8 cellular contexts compared by ENCODE assay signal in the genomic region with DNA sequence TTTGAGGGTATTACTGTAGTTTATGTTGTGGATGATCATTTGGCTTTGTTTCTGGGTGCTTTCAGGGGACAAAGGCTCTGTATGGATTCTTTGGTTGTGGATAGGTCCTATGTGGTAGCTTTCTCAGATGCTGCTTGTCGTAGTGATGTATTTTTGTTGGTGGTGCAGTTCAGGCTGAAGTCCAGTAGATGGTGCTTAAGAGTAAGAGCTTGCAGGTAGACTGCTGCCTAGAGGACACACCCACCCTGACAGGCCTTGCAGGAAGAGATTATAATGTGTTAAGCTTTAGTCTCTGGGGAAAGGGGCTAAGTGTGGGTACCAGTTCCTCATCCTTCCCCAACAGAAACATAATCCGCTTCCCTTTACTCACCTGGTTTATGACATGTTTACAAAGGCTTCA.
DNase-seq lines count a peak whose midpoint lies in the region; ATAC-seq and TF ChIP-seq lines count a peak whose summit lies in the region.

No MANE protein-coding gene starts in this region.

- peak; percentile 88 to 91 for TF ChIP-seq CTCF in GM23338 (conservative IDR thresholded peaks at IDR 0.05; ENCODE audit: low read depth in 2 of 2)

- no peak overlapping the region for H3K27ac ChIP-seq in GM23338 (ENCODE audit: low read depth)
- no peak overlapping the region for H3K27ac ChIP-seq in Karpas-422 (ENCODE audit: low read length)
- H3K27ac ChIP-seq in SJCRH30: no peak overlapping the region

- intact Hi-C loops in activated CD4-positive, alpha-beta memory T cell treated with anti-CD3 and anti-CD28 coated beads for 36 hours (cut with micrococcal nuclease): no loop called here

- H3K9ac ChIP-seq in Karpas-422 (ENCODE audit: low read length): no peak overlapping the region

- no peak overlapping the region for H3K27ac Mint-ChIP-seq in activated CD4-positive, alpha-beta memory T cell treated with anti-CD3 and anti-CD28 coated beads for 36 hours
- no peak overlapping the region for H3K27ac Mint-ChIP-seq in activated CD4-positive, alpha-beta memory T cell treated with anti-CD3 and anti-CD28 coated beads, Interleukin-2, amount 10 ng/mL, durations not matched to agents 7 days and 5 days
- no peak overlapping the region for H3K27ac Mint-ChIP-seq in GM23338

- H3K4me3 Mint-ChIP-seq in activated CD4-positive, alpha-beta memory T cell treated with anti-CD3 and anti-CD28 coated beads for 36 hours: no peak overlapping the region
- H3K4me3 Mint-ChIP-seq in activated CD4-positive, alpha-beta memory T cell treated with anti-CD3 and anti-CD28 coated beads, Interleukin-2, amount 10 ng/mL, durations not matched to agents 7 days and 5 days: no peak overlapping the region
- no peak overlapping the region for H3K4me3 Mint-ChIP-seq in GM23338

- no peak overlapping the region for H3K4me2 ChIP-seq in GM23338
- peak overlapping the region; percentile 24 for H3K4me2 ChIP-seq in Karpas-422 (ENCODE audit: low read depth, low read length, poor library complexity, severe bottlenecking)

- H3K4me1 ChIP-seq in GM23338 (ENCODE audit: insufficient read depth) (peaks cover 12% of the 10 kb centered on the region; the same call in 1 of the 2 replicates), Karpas-422 (ENCODE audit: low read length) (peaks cover 6% of the 10 kb centered on the region), SJCRH30 (peaks cover 3% of the 10 kb centered on the region; the same call in 1 of the 2 replicates)

- peaks cover 13% of the 10 kb centered on the region for H3K9me3 Mint-ChIP-seq in activated CD4-positive, alpha-beta memory T cell treated with anti-CD3 and anti-CD28 coated beads for 36 hours
- H3K9me3 Mint-ChIP-seq in activated CD4-positive, alpha-beta memory T cell treated with anti-CD3 and anti-CD28 coated beads, Interleukin-2, amount 10 ng/mL, durations not matched to agents 7 days and 5 days: no peaks in the 10 kb centered on the region
- H3K9me3 Mint-ChIP-seq in GM23338: peaks cover 21% of the 10 kb centered on the region

- H3K79me2 ChIP-seq in GM23338 (replicated peaks; ENCODE audit: insufficient read depth): no peaks in the 10 kb centered on the region
- H3K79me2 ChIP-seq in Karpas-422 (ENCODE audit: low read length): no peaks in the 10 kb centered on the region

- H3F3A ChIP-seq in GM23338 (replicated peaks; ENCODE audit: low read depth): no peaks in the 10 kb centered on the region

- no peaks in the 10 kb centered on the region for H3K27me3 Mint-ChIP-seq in activated CD4-positive, alpha-beta memory T cell treated with anti-CD3 and anti-CD28 coated beads for 36 hours
- H3K27me3 Mint-ChIP-seq in activated CD4-positive, alpha-beta memory T cell treated with anti-CD3 and anti-CD28 coated beads, Interleukin-2, amount 10 ng/mL, durations not matched to agents 7 days and 5 days: no peaks in the 10 kb centered on the region
- H3K27me3 Mint-ChIP-seq in GM23338 (ENCODE audit: insufficient read depth, low read depth, poor library complexity): peaks cover 2% of the 10 kb centered on the region

- H3K36me3 Mint-ChIP-seq in activated CD4-positive, alpha-beta memory T cell treated with anti-CD3 and anti-CD28 coated beads for 36 hours: no peaks in the 10 kb centered on the region
- no peaks in the 10 kb centered on the region for H3K36me3 Mint-ChIP-seq in activated CD4-positive, alpha-beta memory T cell treated with anti-CD3 and anti-CD28 coated beads, Interleukin-2, amount 10 ng/mL, durations not matched to agents 7 days and 5 days (ENCODE audit: low read depth)
- H3K36me3 Mint-ChIP-seq in GM23338 (ENCODE audit: low read depth): peaks cover 14% of the 10 kb centered on the region; the same call in 2 of the 3 replicates

- peak; percentile 13 for DNase-seq in activated CD4-positive, alpha-beta memory T cell treated with anti-CD3 and anti-CD28 coated beads for 36 hours
- DNase-seq in activated CD4-positive, alpha-beta memory T cell treated with anti-CD3 and anti-CD28 coated beads, Interleukin-2, amount 10 ng/mL, durations not matched to agents 7 days and 5 days: no peak
- peak; percentile 88 for DNase-seq in GM23338 (ENCODE audit: low spot score)
- peak; percentile 89 for DNase-seq in Karpas-422
- peak; percentile 33 to 53 for DNase-seq in SJCRH30
- peak; percentile 68 for DNase-seq in iPS DF 4.7 (ENCODE audit: extremely low read depth, low spot score)
- no peak for DNase-seq in superior temporal gyrus (ENCODE audit: extremely low spot score)
- DNase-seq in epidermal melanocyte (ENCODE audit: insufficient read length, low spot score): no peak

- CTCF ChIA-PET in activated CD4-positive, alpha-beta memory T cell treated with anti-CD3 and anti-CD28 coated beads for 36 hours (lab: Charles Lee): interaction anchor here (0.7 to 0.9 kb wide), 2 partner anchors 8 to 33 kb away, joined by 3 read pairs; no protein-coding TSS in a partner anchor
- CTCF ChIA-PET in activated CD4-positive, alpha-beta memory T cell treated with anti-CD3 and anti-CD28 coated beads, Interleukin-2, amount 10 ng/mL, durations not matched to agents 7 days and 5 days (lab: Charles Lee): no interaction called here

- H3K27me3 ChIP-seq in GM23338 (ENCODE audit: insufficient read depth) (no peaks in the 10 kb centered on the region), Karpas-422 (ENCODE audit: low read length) (no peaks in the 10 kb centered on the region), SJCRH30 (no peaks in the 10 kb centered on the region)

- H3K9me2 ChIP-seq in GM23338 (ENCODE audit: insufficient read depth) (no peaks in the 10 kb centered on the region), Karpas-422 (replicated peaks; ENCODE audit: insufficient read depth, low read length) (no peaks in the 10 kb centered on the region)

- no peak overlapping the region for H2AFZ ChIP-seq in GM23338
- H2AFZ ChIP-seq in Karpas-422 (ENCODE audit: low read length): no peak overlapping the region

- H3K9me3 ChIP-seq in Karpas-422 (ENCODE audit: low read length) (no peaks in the 10 kb centered on the region), SJCRH30 (replicated peaks) (no peaks in the 10 kb centered on the region)

- peak; percentile 88 for ATAC-seq in GM23338

- no peak overlapping the region for H3K4me3 ChIP-seq in GM23338
- no peak overlapping the region for H3K4me3 ChIP-seq in Karpas-422 (ENCODE audit: low read length)
- H3K4me3 ChIP-seq in SJCRH30: no peak overlapping the region

- POLR2A ChIA-PET in activated CD4-positive, alpha-beta memory T cell treated with anti-CD3 and anti-CD28 coated beads for 36 hours (lab: Charles Lee): no interaction called here
- POLR2A ChIA-PET in activated CD4-positive, alpha-beta memory T cell treated with anti-CD3 and anti-CD28 coated beads, Interleukin-2, amount 10 ng/mL, durations not matched to agents 7 days and 5 days (lab: Charles Lee): no interaction called here

- H3K4me1 Mint-ChIP-seq in activated CD4-positive, alpha-beta memory T cell treated with anti-CD3 and anti-CD28 coated beads for 36 hours (ENCODE audit: low read depth): no peaks in the 10 kb centered on the region
- no peaks in the 10 kb centered on the region for H3K4me1 Mint-ChIP-seq in activated CD4-positive, alpha-beta memory T cell treated with anti-CD3 and anti-CD28 coated beads, Interleukin-2, amount 10 ng/mL, durations not matched to agents 7 days and 5 days
- H3K4me1 Mint-ChIP-seq in GM23338: peaks cover 12% of the 10 kb centered on the region

- no peaks in the 10 kb centered on the region for H4K20me1 ChIP-seq in GM23338 (replicated peaks; ENCODE audit: insufficient read depth)
- H4K20me1 ChIP-seq in Karpas-422 (ENCODE audit: insufficient read depth, low read depth, low read length): no peaks in the 10 kb centered on the region

- no peaks in the 10 kb centered on the region for H3K36me3 ChIP-seq in GM23338 (ENCODE audit: insufficient read depth)
- no peaks in the 10 kb centered on the region for H3K36me3 ChIP-seq in Karpas-422 (ENCODE audit: insufficient read depth, low read length)
- no peaks in the 10 kb centered on the region for H3K36me3 ChIP-seq in SJCRH30

TF ChIP-seq in GM23338, 12 proteins besides CTCF, POLR2A, EP300 and RAD21:
- TF ChIP-seq NANOG (IDR thresholded peaks at IDR 0.05; ENCODE audit: borderline replicate concordance) (no peak), STAT1 (IDR thresholded peaks at IDR 0.05; ENCODE audit: unreplicated experiment) (no peak), CREB1 (CRISPR knock-in tag; IDR thresholded peaks at IDR 0.05; ENCODE audit: low read depth) (no peak), EZH2phosphoT487 (IDR thresholded peaks at IDR 0.05; ENCODE audit: unreplicated experiment) (no peak)
- TF ChIP-seq, protein P1, sequence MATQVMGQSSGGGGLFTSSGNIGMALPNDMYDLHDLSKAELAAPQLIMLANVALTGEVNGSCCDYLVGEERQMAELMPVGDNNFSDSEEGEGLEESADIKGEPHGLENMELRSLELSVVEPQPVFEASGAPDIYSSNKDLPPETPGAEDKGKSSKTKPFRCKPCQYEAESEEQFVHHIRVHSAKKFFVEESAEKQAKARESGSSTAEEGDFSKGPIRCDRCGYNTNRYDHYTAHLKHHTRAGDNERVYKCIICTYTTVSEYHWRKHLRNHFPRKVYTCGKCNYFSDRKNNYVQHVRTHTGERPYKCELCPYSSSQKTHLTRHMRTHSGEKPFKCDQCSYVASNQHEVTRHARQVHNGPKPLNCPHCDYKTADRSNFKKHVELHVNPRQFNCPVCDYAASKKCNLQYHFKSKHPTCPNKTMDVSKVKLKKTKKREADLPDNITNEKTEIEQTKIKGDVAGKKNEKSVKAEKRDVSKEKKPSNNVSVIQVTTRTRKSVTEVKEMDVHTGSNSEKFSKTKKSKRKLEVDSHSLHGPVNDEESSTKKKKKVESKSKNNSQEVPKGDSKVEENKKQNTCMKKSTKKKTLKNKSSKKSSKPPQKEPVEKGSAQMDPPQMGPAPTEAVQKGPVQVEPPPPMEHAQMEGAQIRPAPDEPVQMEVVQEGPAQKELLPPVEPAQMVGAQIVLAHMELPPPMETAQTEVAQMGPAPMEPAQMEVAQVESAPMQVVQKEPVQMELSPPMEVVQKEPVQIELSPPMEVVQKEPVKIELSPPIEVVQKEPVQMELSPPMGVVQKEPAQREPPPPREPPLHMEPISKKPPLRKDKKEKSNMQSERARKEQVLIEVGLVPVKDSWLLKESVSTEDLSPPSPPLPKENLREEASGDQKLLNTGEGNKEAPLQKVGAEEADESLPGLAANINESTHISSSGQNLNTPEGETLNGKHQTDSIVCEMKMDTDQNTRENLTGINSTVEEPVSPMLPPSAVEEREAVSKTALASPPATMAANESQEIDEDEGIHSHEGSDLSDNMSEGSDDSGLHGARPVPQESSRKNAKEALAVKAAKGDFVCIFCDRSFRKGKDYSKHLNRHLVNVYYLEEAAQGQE (IDR thresholded peaks at IDR 0.05; ENCODE audit: unreplicated experiment): no peak

Comparison
In these comparisons a context has a peak if more than half of its experiments do, and no peak if none do; other contexts are left out.
1. DNase-seq: peak in activated CD4-positive, alpha-beta memory T cell treated with anti-CD3 and anti-CD28 coated beads for 36 hours (single experiment), GM23338 (single experiment), Karpas-422 (single experiment), SJCRH30 (2 of 2) and iPS DF 4.7 (single experiment); none in activated CD4-positive, alpha-beta memory T cell treated with anti-CD3 and anti-CD28 coated beads, Interleukin-2, amount 10 ng/mL, durations not matched to agents 7 days and 5 days (single experiment), superior temporal gyrus (single experiment) and epidermal melanocyte (single experiment).